In genomic region chr20:37346232-37346525, GRCh38 we compare ENCODE assay signal across 9 cellular contexts. TPM values are rescaled to one million over a fixed set of nuclear protein-coding genes. Genes with fewer than 3 reads are reported as not detected.
DNase-seq lines count a peak whose midpoint lies in the region; ATAC-seq and TF ChIP-seq lines count a peak whose summit lies in the region.
"Had no signal": no experiment of that assay in that cellular context is flagged by ENCODE, and none has a peak within 500 bp of the region (broad histone marks: within the 10 kb centered on the region; RNA-seq: fewer than 3 reads in every experiment).

No MANE protein-coding gene starts in this region.

- H4K20me1 ChIP-seq in MM.1S (ENCODE audit: insufficient read depth, low read length): no peaks in the 10 kb centered on the region

- TF ChIP-seq CTCF in CD8-positive, alpha-beta T cell (IDR thresholded peaks at IDR 0.05): no peak
- TF ChIP-seq CTCF in MM.1S (IDR thresholded peaks at IDR 0.05; ENCODE audit: low read length) (no peak), epithelial cell of esophagus (IDR thresholded peaks at IDR 0.05; ENCODE audit: insufficient read depth, low read depth, low read length, missing control alignments) (no peak), parathyroid adenoma (IDR thresholded peaks at IDR 0.05) (no peak)

- no peaks in the 10 kb centered on the region for H3F3A ChIP-seq in MM.1S (ENCODE audit: insufficient read depth, low read length)

- H3K4me3 Mint-ChIP-seq in CD8-positive, alpha-beta T cell: no peak overlapping the region

- no peaks in the 10 kb centered on the region for H3K27me3 Mint-ChIP-seq in CD8-positive, alpha-beta T cell (ENCODE audit: low read depth)

- no peaks in the 10 kb centered on the region for H3K9me3 Mint-ChIP-seq in CD8-positive, alpha-beta T cell

- H3K4me2 ChIP-seq in MM.1S (ENCODE audit: low read depth, low read length): peak overlapping the region; percentile 95; the same call in 1 of the 2 replicates
- H3K4me2 ChIP-seq in parathyroid adenoma (ENCODE audit: low read length): no peak overlapping the region

- POLR2A ChIA-PET in CD8-positive, alpha-beta T cell (lab: Charles Lee): no interaction called here

- H3K9me2 ChIP-seq in MM.1S (replicated peaks; ENCODE audit: insufficient read depth, low read length): no peaks in the 10 kb centered on the region

- peak overlapping the region; percentile 92; the same call in 1 of the 2 replicates for H2AFZ ChIP-seq in MM.1S (ENCODE audit: low read length)
- peak overlapping the region; percentile 86 for H2AFZ ChIP-seq in parathyroid adenoma

- no peaks in the 10 kb centered on the region for H3K9me3 ChIP-seq in CD8-positive, alpha-beta T cell (ENCODE audit: low read length)
- H3K9me3 ChIP-seq in MM.1S (replicated peaks; ENCODE audit: insufficient read depth, low read length) (no peaks in the 10 kb centered on the region), parathyroid adenoma (ENCODE audit: control insufficient read depth, low read length) (no peaks in the 10 kb centered on the region)

- no peaks in the 10 kb centered on the region for H3K36me3 ChIP-seq in CD8-positive, alpha-beta T cell (ENCODE audit: insufficient read depth, low read length)
- H3K36me3 ChIP-seq in MM.1S (replicated peaks; ENCODE audit: insufficient read depth, low read length) (no peaks in the 10 kb centered on the region), parathyroid adenoma (ENCODE audit: control insufficient read depth, insufficient read depth, low read length) (no peaks in the 10 kb centered on the region)

- ATAC-seq in CD8-positive, alpha-beta T cell: peak; percentile 27

- H3K27me3 ChIP-seq in CD8-positive, alpha-beta T cell (ENCODE audit: insufficient read depth, low read length): no peaks in the 10 kb centered on the region
- no peaks in the 10 kb centered on the region for H3K27me3 ChIP-seq in MM.1S (replicated peaks; ENCODE audit: insufficient read depth, low read length)
- H3K27me3 ChIP-seq in parathyroid adenoma (ENCODE audit: control insufficient read depth, insufficient read depth, low read length): no peaks in the 10 kb centered on the region

- H3K4me3 ChIP-seq in CD8-positive, alpha-beta T cell (ENCODE audit: low read depth, low read length): no peak overlapping the region
- H3K4me3 ChIP-seq in MM.1S (ENCODE audit: low read length): peak overlapping the region; percentile 79; the same call in 1 of the 2 replicates
- peak overlapping the region; percentile 54 for H3K4me3 ChIP-seq in epithelial cell of esophagus (ENCODE audit: low read length)
- H3K4me3 ChIP-seq in parathyroid adenoma (ENCODE audit: low read depth, low read length): peak overlapping the region; percentile 51

- CTCF ChIA-PET in CD8-positive, alpha-beta T cell (lab: Charles Lee): no interaction called here

- no peaks in the 10 kb centered on the region for H3K36me3 Mint-ChIP-seq in CD8-positive, alpha-beta T cell

- H3K9ac ChIP-seq in MM.1S (ENCODE audit: low read length) (peak overlapping the region; percentile 51; the same call in 1 of the 2 replicates), parathyroid adenoma (no peak overlapping the region)

- peaks cover 10% of the 10 kb centered on the region for H3K4me1 ChIP-seq in CD8-positive, alpha-beta T cell (ENCODE audit: insufficient read depth, low read length)
- H3K4me1 ChIP-seq in MM.1S (ENCODE audit: low read length) (peaks cover 6% of the 10 kb centered on the region; the same call in 1 of the 2 replicates), parathyroid adenoma (peaks cover 3% of the 10 kb centered on the region)

- DNase-seq in CD8-positive, alpha-beta T cell: no peak
- DNase-seq in MM.1S: no peak
- DNase-seq in epithelial cell of esophagus (ENCODE audit: low read depth): no peak
- DNase-seq in amniotic stem cell (lab: John Stamatoyannopoulos, UW): no peak
- no peak for DNase-seq in superior temporal gyrus (ENCODE audit: extremely low spot score)
- DNase-seq in effector CD4-positive, alpha-beta T cell: no peak
- no peak for DNase-seq in kidney tubule cell (ENCODE audit: low spot score)
- DNase-seq: NCI-H1048 had no signal

- intact Hi-C loops in CD8-positive, alpha-beta T cell (cut with DNase I, micrococcal nuclease): no loop called here

- H3K79me2 ChIP-seq in MM.1S (ENCODE audit: low read length) (no peaks in the 10 kb centered on the region), parathyroid adenoma (no peaks in the 10 kb centered on the region)

- peaks cover 11% of the 10 kb centered on the region for H3K4me1 Mint-ChIP-seq in CD8-positive, alpha-beta T cell (ENCODE audit: low read depth)

- H3K27ac Mint-ChIP-seq in CD8-positive, alpha-beta T cell: no peak overlapping the region

- H3K27ac ChIP-seq in CD8-positive, alpha-beta T cell (ENCODE audit: low read depth, low read length): no peak overlapping the region
- no peak overlapping the region for H3K27ac ChIP-seq in MM.1S (ENCODE audit: low read length)
- no peak overlapping the region for H3K27ac ChIP-seq in parathyroid adenoma

RNA-seq across cellular contexts. Expression of gene SRC, which starts 0.2 kb away (rescaled TPM):
- total RNA-seq in CD8-positive, alpha-beta T cell: 1 to 10 TPM in 1 of 2 experiments, under 1 TPM in 1; 0.84 to 2.3 TPM

RNA-seq across cellular contexts. Expression of gene MANBAL, which starts 56.7 kb away (rescaled TPM):
- total RNA-seq in CD8-positive, alpha-beta T cell: 1 to 10 TPM; 4.0 to 6.3 TPM
